1 cellular context compared by ENCODE assay signal in the genomic region with DNA sequence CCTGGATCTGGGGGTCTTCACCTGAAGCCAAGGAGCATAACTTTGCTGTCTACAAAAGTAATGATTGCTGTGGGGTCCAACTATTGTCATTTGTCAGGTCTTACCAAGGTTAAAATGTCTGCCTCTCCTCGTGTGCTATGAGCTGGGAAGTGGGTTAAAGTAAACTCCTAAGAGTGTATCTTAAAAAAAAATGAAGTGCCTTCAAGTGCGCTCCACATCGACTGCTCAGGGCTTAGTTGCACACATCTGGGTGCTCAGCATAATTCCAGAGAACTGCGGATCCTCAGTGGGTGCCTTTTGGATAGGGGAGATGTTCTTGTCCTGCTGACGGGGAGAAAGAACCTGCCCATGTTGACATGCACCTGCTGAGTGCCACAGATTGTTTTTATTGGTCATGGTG.
TF ChIP-seq lines count a peak whose summit lies in the region.

No MANE protein-coding gene starts in this region.

TF ChIP-seq in A549, 52 proteins besides CTCF, POLR2A, EP300 and RAD21:
- TF ChIP-seq CHD2 (IDR thresholded peaks at IDR 0.05; ENCODE audit: low read length, partially characterized antibody) (no peak), KDM1A (IDR thresholded peaks at IDR 0.05; ENCODE audit: low read depth) (no peak), NFE2L2 (conservative IDR thresholded peaks at IDR 0.05; ENCODE audit: low read length) (no peak), MAZ (IDR thresholded peaks at IDR 0.05; ENCODE audit: borderline replicate concordance, low read depth, low read length) (no peak), FOXS1 (CRISPR knock-in tag; IDR thresholded peaks at IDR 0.05) (no peak), JUN (IDR thresholded peaks at IDR 0.05) (no peak)
- TF ChIP-seq, protein P1, sequence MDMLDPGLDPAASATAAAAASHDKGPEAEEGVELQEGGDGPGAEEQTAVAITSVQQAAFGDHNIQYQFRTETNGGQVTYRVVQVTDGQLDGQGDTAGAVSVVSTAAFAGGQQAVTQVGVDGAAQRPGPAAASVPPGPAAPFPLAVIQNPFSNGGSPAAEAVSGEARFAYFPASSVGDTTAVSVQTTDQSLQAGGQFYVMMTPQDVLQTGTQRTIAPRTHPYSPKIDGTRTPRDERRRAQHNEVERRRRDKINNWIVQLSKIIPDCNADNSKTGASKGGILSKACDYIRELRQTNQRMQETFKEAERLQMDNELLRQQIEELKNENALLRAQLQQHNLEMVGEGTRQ (IDR thresholded peaks at IDR 0.05): no peak
- TF ChIP-seq, protein P2, sequence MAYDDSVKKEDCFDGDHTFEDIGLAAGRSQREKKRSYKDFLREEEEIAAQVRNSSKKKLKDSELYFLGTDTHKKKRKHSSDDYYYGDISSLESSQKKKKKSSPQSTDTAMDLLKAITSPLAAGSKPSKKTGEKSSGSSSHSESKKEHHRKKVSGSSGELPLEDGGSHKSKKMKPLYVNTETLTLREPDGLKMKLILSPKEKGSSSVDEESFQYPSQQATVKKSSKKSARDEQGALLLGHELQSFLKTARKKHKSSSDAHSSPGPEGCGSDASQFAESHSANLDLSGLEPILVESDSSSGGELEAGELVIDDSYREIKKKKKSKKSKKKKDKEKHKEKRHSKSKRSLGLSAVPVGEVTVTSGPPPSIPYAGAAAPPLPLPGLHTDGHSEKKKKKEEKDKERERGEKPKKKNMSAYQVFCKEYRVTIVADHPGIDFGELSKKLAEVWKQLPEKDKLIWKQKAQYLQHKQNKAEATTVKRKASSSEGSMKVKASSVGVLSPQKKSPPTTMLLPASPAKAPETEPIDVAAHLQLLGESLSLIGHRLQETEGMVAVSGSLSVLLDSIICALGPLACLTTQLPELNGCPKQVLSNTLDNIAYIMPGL (CRISPR knock-in tag; IDR thresholded peaks at IDR 0.05; ENCODE audit: borderline replicate concordance): no peak
- TF ChIP-seq, protein P3, sequence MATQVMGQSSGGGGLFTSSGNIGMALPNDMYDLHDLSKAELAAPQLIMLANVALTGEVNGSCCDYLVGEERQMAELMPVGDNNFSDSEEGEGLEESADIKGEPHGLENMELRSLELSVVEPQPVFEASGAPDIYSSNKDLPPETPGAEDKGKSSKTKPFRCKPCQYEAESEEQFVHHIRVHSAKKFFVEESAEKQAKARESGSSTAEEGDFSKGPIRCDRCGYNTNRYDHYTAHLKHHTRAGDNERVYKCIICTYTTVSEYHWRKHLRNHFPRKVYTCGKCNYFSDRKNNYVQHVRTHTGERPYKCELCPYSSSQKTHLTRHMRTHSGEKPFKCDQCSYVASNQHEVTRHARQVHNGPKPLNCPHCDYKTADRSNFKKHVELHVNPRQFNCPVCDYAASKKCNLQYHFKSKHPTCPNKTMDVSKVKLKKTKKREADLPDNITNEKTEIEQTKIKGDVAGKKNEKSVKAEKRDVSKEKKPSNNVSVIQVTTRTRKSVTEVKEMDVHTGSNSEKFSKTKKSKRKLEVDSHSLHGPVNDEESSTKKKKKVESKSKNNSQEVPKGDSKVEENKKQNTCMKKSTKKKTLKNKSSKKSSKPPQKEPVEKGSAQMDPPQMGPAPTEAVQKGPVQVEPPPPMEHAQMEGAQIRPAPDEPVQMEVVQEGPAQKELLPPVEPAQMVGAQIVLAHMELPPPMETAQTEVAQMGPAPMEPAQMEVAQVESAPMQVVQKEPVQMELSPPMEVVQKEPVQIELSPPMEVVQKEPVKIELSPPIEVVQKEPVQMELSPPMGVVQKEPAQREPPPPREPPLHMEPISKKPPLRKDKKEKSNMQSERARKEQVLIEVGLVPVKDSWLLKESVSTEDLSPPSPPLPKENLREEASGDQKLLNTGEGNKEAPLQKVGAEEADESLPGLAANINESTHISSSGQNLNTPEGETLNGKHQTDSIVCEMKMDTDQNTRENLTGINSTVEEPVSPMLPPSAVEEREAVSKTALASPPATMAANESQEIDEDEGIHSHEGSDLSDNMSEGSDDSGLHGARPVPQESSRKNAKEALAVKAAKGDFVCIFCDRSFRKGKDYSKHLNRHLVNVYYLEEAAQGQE (IDR thresholded peaks at IDR 0.05): no peak
